Comparison of ENCODE assay signal across 8 cellular contexts in the genomic region with DNA sequence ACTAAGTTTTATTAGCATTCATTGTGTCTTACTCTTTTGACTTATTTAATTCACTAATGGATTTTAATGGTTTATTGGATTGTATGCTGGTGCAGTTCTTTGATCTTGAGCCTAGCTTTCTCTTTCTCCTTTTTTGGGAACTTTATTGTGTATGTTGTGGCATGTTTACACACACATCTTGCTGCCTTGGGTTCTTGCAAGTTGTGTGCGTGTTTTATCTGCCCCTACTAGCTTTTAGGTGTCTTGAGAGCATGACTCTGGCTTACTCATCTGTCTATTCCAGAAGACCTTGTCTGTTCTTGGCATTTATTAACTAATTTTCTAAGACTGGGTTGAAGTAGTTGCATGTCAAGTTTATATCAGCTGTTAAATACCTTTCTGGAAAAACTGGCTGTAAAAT. TPM values are rescaled to one million over a fixed set of nuclear protein-coding genes. Genes with fewer than 3 reads are reported as not detected.
DNase-seq lines count a peak whose midpoint lies in the region; ATAC-seq and TF ChIP-seq lines count a peak whose summit lies in the region.

No MANE protein-coding gene starts in this region.

- H3K27me3 Mint-ChIP-seq in Caco-2 (ENCODE audit: insufficient read depth, unreplicated experiment), result no peaks in the 10 kb centered on the region
- peaks cover 18% of the 10 kb centered on the region for H3K27me3 Mint-ChIP-seq in endothelial cell (ENCODE audit: unreplicated experiment)
- no peaks in the 10 kb centered on the region for H3K27me3 Mint-ChIP-seq in osteocyte (ENCODE audit: unreplicated experiment)

- intact Hi-C loops in Caco-2 (cut with micrococcal nuclease; ENCODE audit: unreplicated experiment), result no loop called here

- H3K4me2 ChIP-seq in OCI-LY3 (ENCODE audit: low read length), result peak overlapping the region; percentile 89

- peak overlapping the region; percentile 91 for H3K4me3 Mint-ChIP-seq in Caco-2 (ENCODE audit: unreplicated experiment)
- H3K4me3 Mint-ChIP-seq in endothelial cell (ENCODE audit: unreplicated experiment), result peak overlapping the region; percentile 100
- H3K4me3 Mint-ChIP-seq in osteocyte (ENCODE audit: unreplicated experiment), result peak overlapping the region; percentile 96

- H3K27ac Mint-ChIP-seq in Caco-2 (ENCODE audit: unreplicated experiment) (peak overlapping the region; percentile 91), endothelial cell (ENCODE audit: unreplicated experiment) (peak overlapping the region; percentile 55), osteocyte (ENCODE audit: unreplicated experiment) (peak overlapping the region; percentile 97)

- H3K79me2 ChIP-seq in OCI-LY3 (ENCODE audit: low read length), result peaks cover 72% of the 10 kb centered on the region

- POLR2A ChIA-PET in Caco-2 (lab: Charles Lee), result interaction anchor here (0.6 kb wide), 1 partner anchor 148 kb away, joined by 3 read pairs; no protein-coding TSS in a partner anchor

- H3K9me3 Mint-ChIP-seq in Caco-2 (ENCODE audit: unreplicated experiment) (no peaks in the 10 kb centered on the region), endothelial cell (ENCODE audit: unreplicated experiment) (no peaks in the 10 kb centered on the region), osteocyte (ENCODE audit: unreplicated experiment) (no peaks in the 10 kb centered on the region)

- ATAC-seq in GM21447 (IDR thresholded peaks at IDR 0.05; ENCODE audit: unreplicated experiment) (no peak), GM21526 (IDR thresholded peaks at IDR 0.05; ENCODE audit: low FRiP score, unreplicated experiment) (no peak), GM19324 (IDR thresholded peaks at IDR 0.05; ENCODE audit: low FRiP score, unreplicated experiment) (no peak)

- DNase-seq in Caco-2 (no peak), endothelial cell (ENCODE audit: low spot score) (no peak), osteocyte (ENCODE audit: extremely low spot score, unreplicated experiment) (no peak), amygdala (lab: John Stamatoyannopoulos, UW) (no peak)

- peak overlapping the region; percentile 91 for H3K9ac ChIP-seq in OCI-LY3 (ENCODE audit: low read length)

- H2AFZ ChIP-seq in OCI-LY3 (ENCODE audit: low read depth, low read length), result no peak overlapping the region

- no TSS peak for BruUV-seq in Caco-2 (replicated peaks; lab: Mats Ljungman, UMichigan)

- H3K9me3 ChIP-seq in Caco-2, result no peaks in the 10 kb centered on the region
- no peaks in the 10 kb centered on the region for H3K9me3 ChIP-seq in OCI-LY3 (ENCODE audit: insufficient read depth, low read length)

- H3K4me1 ChIP-seq in Caco-2 (peaks cover 15% of the 10 kb centered on the region; the same call in 1 of the 2 replicates), OCI-LY3 (ENCODE audit: low read length) (peaks cover 32% of the 10 kb centered on the region)

- H3K36me3 Mint-ChIP-seq in Caco-2 (ENCODE audit: insufficient read depth, unreplicated experiment), result peaks cover 59% of the 10 kb centered on the region
- H3K36me3 Mint-ChIP-seq in endothelial cell (ENCODE audit: low read depth, unreplicated experiment), result peaks cover 43% of the 10 kb centered on the region
- H3K36me3 Mint-ChIP-seq in osteocyte (ENCODE audit: unreplicated experiment), result peaks cover 19% of the 10 kb centered on the region

- H3K36me3 ChIP-seq in Caco-2 (ENCODE audit: control insufficient read depth, insufficient read depth, low read length) (no peaks in the 10 kb centered on the region), OCI-LY3 (replicated peaks; ENCODE audit: low read depth, low read length) (peaks cover 27% of the 10 kb centered on the region)

- H3K4me3 ChIP-seq in Caco-2 (ENCODE audit: low read depth, low read length) (peak overlapping the region; percentile 6), OCI-LY3 (ENCODE audit: low read length) (peak overlapping the region; percentile 93)

- peaks cover 40% of the 10 kb centered on the region for H4K20me1 ChIP-seq in OCI-LY3 (ENCODE audit: insufficient read depth, low read length)

- TF ChIP-seq CTCF in Caco-2 (IDR thresholded peaks at IDR 0.05; ENCODE audit: insufficient read depth in 1 of 2, low read depth in 1 of 2, low read length in 1 of 2, severe bottlenecking in 1 of 2, unreplicated experiment in 1 of 2) (no peak), OCI-LY3 (IDR thresholded peaks at IDR 0.05; ENCODE audit: low read depth, low read length) (no peak), endothelial cell (IDR thresholded peaks at IDR 0.05; ENCODE audit: unreplicated experiment) (no peak), osteocyte (IDR thresholded peaks at IDR 0.05) (no peak)

- CTCF ChIA-PET in Caco-2 (lab: Charles Lee), result no interaction called here

- no peaks in the 10 kb centered on the region for H3K27me3 ChIP-seq in Caco-2 (replicated peaks; ENCODE audit: control insufficient read depth, insufficient read depth, low read length)
- no peaks in the 10 kb centered on the region for H3K27me3 ChIP-seq in OCI-LY3 (ENCODE audit: low read depth, low read length)

- H3K27ac ChIP-seq in OCI-LY3 (ENCODE audit: low read length), result peak overlapping the region; percentile 39

- H3K4me1 Mint-ChIP-seq in Caco-2 (ENCODE audit: low read depth, unreplicated experiment), result peaks cover 25% of the 10 kb centered on the region
- peaks cover 46% of the 10 kb centered on the region for H3K4me1 Mint-ChIP-seq in endothelial cell (ENCODE audit: unreplicated experiment)
- peaks cover 45% of the 10 kb centered on the region for H3K4me1 Mint-ChIP-seq in osteocyte (ENCODE audit: unreplicated experiment)

RNA-seq across cellular contexts. Expression of a gene that starts 2.7 kb away (rescaled TPM):
- total RNA-seq in Caco-2 (2022), result 90.4 and 91.9 TPM in 2 replicates
- 197 TPM for total RNA-seq in endothelial cell (ENCODE audit: unreplicated experiment)
- 95.5 and 102 TPM in 2 replicates for total RNA-seq in osteocyte

RNA-seq across cellular contexts. Expression of a gene that starts 52.4 kb away (rescaled TPM):
- 22.6 and 26.9 TPM in 2 replicates for total RNA-seq in Caco-2 (2022)
- total RNA-seq in endothelial cell (ENCODE audit: unreplicated experiment), result 74.2 TPM
- total RNA-seq in osteocyte, result 19.8 and 23.1 TPM in 2 replicates
